Comparison of ENCODE assay signal across 8 cellular contexts in genomic region chr16:71883193-71883848, GRCh38. TPM values are rescaled to one million over a fixed set of nuclear protein-coding genes. Genes with fewer than 3 reads are reported as not detected.
DNase-seq lines count a peak whose midpoint lies in the region; ATAC-seq and TF ChIP-seq lines count a peak whose summit lies in the region.

No MANE protein-coding gene starts in this region.

- peak overlapping the region; percentile 96 for H3K9ac ChIP-seq in OCI-LY3 (ENCODE audit: low read length)

- H3K4me1 Mint-ChIP-seq in activated T-helper 2 cell treated with anti-CD3 and anti-CD28 coated beads, Interferon-gamma antibody, Interleukin-2, Interleukin-4, amounts not matched to agents 10 μg/mL and 5 μg/mL and 100 μg/mL, durations not matched to agents 14 hours and 24 hours and 36 hours (ENCODE audit: low read depth), result peaks cover 47% of the 10 kb centered on the region

- no peaks in the 10 kb centered on the region for H3K27me3 ChIP-seq in OCI-LY3 (ENCODE audit: low read depth, low read length)
- no peaks in the 10 kb centered on the region for H3K27me3 ChIP-seq in foreskin keratinocyte

- H3K27ac ChIP-seq in OCI-LY3 (ENCODE audit: low read length) (peak overlapping the region; percentile 72), foreskin keratinocyte (no peak overlapping the region)

- H3K27me3 Mint-ChIP-seq in activated T-helper 2 cell treated with anti-CD3 and anti-CD28 coated beads, Interferon-gamma antibody, Interleukin-2, Interleukin-4, amounts not matched to agents 10 μg/mL and 5 μg/mL and 100 μg/mL, durations not matched to agents 14 hours and 24 hours and 36 hours (ENCODE audit: low read depth), result peaks cover 9% of the 10 kb centered on the region

- TF ChIP-seq CTCF in OCI-LY3 (IDR thresholded peaks at IDR 0.05; ENCODE audit: low read depth, low read length), result no peak; the same call in 1 of the 2 replicates
- TF ChIP-seq CTCF in foreskin keratinocyte (conservative IDR thresholded peaks at IDR 0.05), result no peak

- intact Hi-C loops in activated T-helper 2 cell treated with anti-CD3 and anti-CD28 coated beads, Interferon-gamma antibody, Interleukin-2, Interleukin-4, amounts not matched to agents 10 μg/mL and 5 μg/mL and 100 μg/mL, durations not matched to agents 14 hours and 24 hours and 36 hours (cut with micrococcal nuclease), result loop anchor here (5.0 kb wide), 2 partner anchors 79 to 161 kb away; partner anchors contain the start of gene PHLPP2

- H3K9me3 ChIP-seq in OCI-LY3 (ENCODE audit: insufficient read depth, low read length), result no peaks in the 10 kb centered on the region

- H3K27ac Mint-ChIP-seq in activated T-helper 2 cell treated with anti-CD3 and anti-CD28 coated beads, Interferon-gamma antibody, Interleukin-2, Interleukin-4, amounts not matched to agents 10 μg/mL and 5 μg/mL and 100 μg/mL, durations not matched to agents 14 hours and 24 hours and 36 hours, result peak overlapping the region; percentile 73

- H3K36me3 ChIP-seq in OCI-LY3 (replicated peaks; ENCODE audit: low read depth, low read length), result peaks cover 22% of the 10 kb centered on the region

- no peaks in the 10 kb centered on the region for H3K79me2 ChIP-seq in OCI-LY3 (ENCODE audit: low read length)

- peaks cover 7% of the 10 kb centered on the region; the same call in 1 of the 2 replicates for H4K20me1 ChIP-seq in OCI-LY3 (ENCODE audit: insufficient read depth, low read length)

- DNase-seq in activated T-helper 2 cell treated with anti-CD3 and anti-CD28 coated beads, Interferon-gamma antibody, Interleukin-2, Interleukin-4, amounts not matched to agents 10 μg/mL and 5 μg/mL and 100 μg/mL, durations not matched to agents 14 hours and 24 hours and 36 hours (ENCODE audit: low spot score), result peak; percentile 25
- DNase-seq in foreskin keratinocyte, result peak; percentile 1 to 19
- DNase-seq in nucleus accumbens (lab: John Stamatoyannopoulos, UW), result peak in 41 of 56 donors; percentile 3 to 72 (median 42)
- peak; percentile 52 for DNase-seq in ureter (ENCODE audit: low spot score)
- DNase-seq in KG1 (lab: John Stamatoyannopoulos, UW), result no peak

- ATAC-seq in GM18520 (IDR thresholded peaks at IDR 0.05; ENCODE audit: unreplicated experiment) (peak; percentile 27), HG02852 (IDR thresholded peaks at IDR 0.05; ENCODE audit: unreplicated experiment) (peak; percentile 36), foreskin keratinocyte (peak; percentile 39)

- H3K4me3 ChIP-seq in OCI-LY3 (ENCODE audit: low read length), result peak overlapping the region; percentile 85

- peaks cover 24% of the 10 kb centered on the region for H3K36me3 Mint-ChIP-seq in activated T-helper 2 cell treated with anti-CD3 and anti-CD28 coated beads, Interferon-gamma antibody, Interleukin-2, Interleukin-4, amounts not matched to agents 10 μg/mL and 5 μg/mL and 100 μg/mL, durations not matched to agents 14 hours and 24 hours and 36 hours (ENCODE audit: low read depth)

- no peaks in the 10 kb centered on the region for H3K9me3 Mint-ChIP-seq in activated T-helper 2 cell treated with anti-CD3 and anti-CD28 coated beads, Interferon-gamma antibody, Interleukin-2, Interleukin-4, amounts not matched to agents 10 μg/mL and 5 μg/mL and 100 μg/mL, durations not matched to agents 14 hours and 24 hours and 36 hours

- peak overlapping the region; percentile 81; the same call in 1 of the 2 replicates for H2AFZ ChIP-seq in OCI-LY3 (ENCODE audit: low read depth, low read length)

- H3K4me1 ChIP-seq in OCI-LY3 (ENCODE audit: low read length) (peaks cover 21% of the 10 kb centered on the region), foreskin keratinocyte (peaks cover 11% of the 10 kb centered on the region)

- H3K4me2 ChIP-seq in OCI-LY3 (ENCODE audit: low read length), result peak overlapping the region; percentile 88

- H3K4me3 Mint-ChIP-seq in activated T-helper 2 cell treated with anti-CD3 and anti-CD28 coated beads, Interferon-gamma antibody, Interleukin-2, Interleukin-4, amounts not matched to agents 10 μg/mL and 5 μg/mL and 100 μg/mL, durations not matched to agents 14 hours and 24 hours and 36 hours (ENCODE audit: low read depth), result peak overlapping the region; percentile 81

RNA-seq across cellular contexts. Expression of gene ZNF821, which starts 0.7 kb away (rescaled TPM):
- total RNA-seq in activated T-helper 2 cell treated with anti-CD3 and anti-CD28 coated beads, Interferon-gamma antibody, Interleukin-2, Interleukin-4, amounts not matched to agents 10 μg/mL and 5 μg/mL and 100 μg/mL, durations not matched to agents 14 hours and 24 hours and 36 hours, result 7.9 and 9.2 TPM in 2 replicates
- total RNA-seq in foreskin keratinocyte, result 3.2 and 3.9 TPM in 2 replicates
- polyA plus RNA-seq in foreskin keratinocyte, result 3.6 TPM in 2 replicates
- 5.7 TPM for total RNA-seq in ureter

RNA-seq across cellular contexts. Expression of gene IST1, which starts 12.0 kb away (rescaled TPM):
- 158 and 167 TPM in 2 replicates for total RNA-seq in activated T-helper 2 cell treated with anti-CD3 and anti-CD28 coated beads, Interferon-gamma antibody, Interleukin-2, Interleukin-4, amounts not matched to agents 10 μg/mL and 5 μg/mL and 100 μg/mL, durations not matched to agents 14 hours and 24 hours and 36 hours
- total RNA-seq in foreskin keratinocyte (107 and 113 TPM in 2 replicates), ureter (176 TPM)
- 69.3 and 75.2 TPM in 2 replicates for polyA plus RNA-seq in foreskin keratinocyte

RNA-seq across cellular contexts. Expression of gene ATXN1L, which starts 37.5 kb away (rescaled TPM):
- total RNA-seq in activated T-helper 2 cell treated with anti-CD3 and anti-CD28 coated beads, Interferon-gamma antibody, Interleukin-2, Interleukin-4, amounts not matched to agents 10 μg/mL and 5 μg/mL and 100 μg/mL, durations not matched to agents 14 hours and 24 hours and 36 hours, result 17.2 and 19.7 TPM in 2 replicates
- total RNA-seq in foreskin keratinocyte, result 16.7 and 17.7 TPM in 2 replicates
- 3.7 and 4.6 TPM in 2 replicates for polyA plus RNA-seq in foreskin keratinocyte
- total RNA-seq in ureter, result 28.5 TPM
